In genomic region chr9:34332370-34332964, GRCh38 we compare ENCODE assay signal across 8 cellular contexts. TPM values are rescaled to one million over a fixed set of nuclear protein-coding genes. Genes with fewer than 3 reads are reported as not detected.
DNase-seq lines count a peak whose midpoint lies in the region; ATAC-seq and TF ChIP-seq lines count a peak whose summit lies in the region.

No MANE protein-coding gene starts in this region.

- DNase-seq in AML-193 (lab: John Stamatoyannopoulos, UW) (peak; percentile 18 to 23), GM10266 (ENCODE audit: extremely low spot score) (no peak), NCI-H748 treated with DMSO at 0.1 percent for 48 hours (lab: John Stamatoyannopoulos, UW) (peak; percentile 30), dermis blood vessel endothelial cell (peak; percentile 81)
- DNase-seq in naive thymus-derived CD4-positive, alpha-beta T cell = peak in 7 of 9 donors; percentile 4 to 47 (median 31)

- no peaks in the 10 kb centered on the region for H3K9me3 ChIP-seq in naive thymus-derived CD4-positive, alpha-beta T cell (ENCODE audit: control insufficient read depth in 2 of 3, low read length in 3 of 3)

- peaks cover 14 to 47% (median 33%) of the 10 kb centered on the region in 7 donors for H3K4me1 Mint-ChIP-seq in naive thymus-derived CD4-positive, alpha-beta T cell

- no peak overlapping the region for H3K4me3 ChIP-seq in naive thymus-derived CD4-positive, alpha-beta T cell (ENCODE audit: low read length)

- CTCF ChIA-PET in naive thymus-derived CD4-positive, alpha-beta T cell (lab: Charles Lee) = interaction anchor here (0.5 to 4.1 kb wide), 10 partner anchors 41 to 877 kb away, joined by 3 to 39 read pairs (median 4); partner anchors contain the start of genes DCAF12 and MYORG

- TF ChIP-seq CTCF in GM10266 (IDR thresholded peaks at IDR 0.05; ENCODE audit: control insufficient read depth, insufficient read depth, low read depth, missing control alignments) = peak; percentile 52

- H3K27ac Mint-ChIP-seq in naive thymus-derived CD4-positive, alpha-beta T cell = peak overlapping the region in 7 of 9 donors; percentile 10 to 59 (median 21)

- H3K4me3 Mint-ChIP-seq in naive thymus-derived CD4-positive, alpha-beta T cell = peak overlapping the region in 7 of 10 donors; percentile 10 to 64 (median 28)

- no peaks in the 10 kb centered on the region for H3K27me3 ChIP-seq in naive thymus-derived CD4-positive, alpha-beta T cell (ENCODE audit: control insufficient read depth in 2 of 2, insufficient read depth in 2 of 2, low read length in 2 of 2)

- intact Hi-C loops in naive thymus-derived CD4-positive, alpha-beta T cell (cut with micrococcal nuclease) = loop anchor here (1.0 to 5.0 kb wide), 4 partner anchors 47 to 260 kb away; no protein-coding TSS in a partner anchor

- ATAC-seq in naive thymus-derived CD4-positive, alpha-beta T cell = no peak
- ATAC-seq in GM18520 (IDR thresholded peaks at IDR 0.05; ENCODE audit: unreplicated experiment) (no peak), HG03520 (IDR thresholded peaks at IDR 0.05; ENCODE audit: unreplicated experiment) (no peak), GM18868 (IDR thresholded peaks at IDR 0.05; ENCODE audit: unreplicated experiment) (no peak)

- H3K27ac ChIP-seq in naive thymus-derived CD4-positive, alpha-beta T cell (ENCODE audit: low read depth, low read length) = no peak overlapping the region

- H3K36me3 Mint-ChIP-seq in naive thymus-derived CD4-positive, alpha-beta T cell = peaks cover 0 to 5% (median 0%) of the 10 kb centered on the region in 5 donors

- POLR2A ChIA-PET in naive thymus-derived CD4-positive, alpha-beta T cell (lab: Charles Lee) = interaction anchor here (0.6 to 7.8 kb wide), 4 partner anchors 46 to 1314 kb away, joined by 3 to 62 read pairs (median 3); partner anchors contain the start of gene MYORG

- no peaks in the 10 kb centered on the region for H3K27me3 Mint-ChIP-seq in naive thymus-derived CD4-positive, alpha-beta T cell

- H3K4me1 ChIP-seq in naive thymus-derived CD4-positive, alpha-beta T cell (ENCODE audit: control insufficient read depth in 2 of 2, insufficient read depth in 2 of 2, low read length in 2 of 2) = peaks cover 3 to 8% of the 10 kb centered on the region in 2 donors

- peaks cover 0 to 5% (median 0%) of the 10 kb centered on the region in 3 experiments for H3K36me3 ChIP-seq in naive thymus-derived CD4-positive, alpha-beta T cell (ENCODE audit: control insufficient read depth in 2 of 3, insufficient read depth in 3 of 3, low read length in 3 of 3)

- no peaks in the 10 kb centered on the region for H3K9me3 Mint-ChIP-seq in naive thymus-derived CD4-positive, alpha-beta T cell

RNA-seq across cellular contexts. Expression of gene NUDT2, which starts 3.1 kb away (rescaled TPM):
- 24.7 and 61.9 TPM in 2 replicates for total RNA-seq in dermis blood vessel endothelial cell
- total RNA-seq in naive thymus-derived CD4-positive, alpha-beta T cell = 10 to 100 TPM in 4 of 5 experiments, 1 to 10 TPM in 1; 7.5 to 30.0 (median 22.7) TPM
- 10 to 100 TPM; 27.7 to 63.3 TPM for polyA plus RNA-seq in naive thymus-derived CD4-positive, alpha-beta T cell

RNA-seq across cellular contexts. Expression of gene KIF24, which starts 3.4 kb away (rescaled TPM):
- 1.0 and 5.6 TPM in 2 replicates for total RNA-seq in dermis blood vessel endothelial cell
- 1 to 10 TPM in 1 of 5 experiments, under 1 TPM in 4; 0.11 to 6.0 (median 0.35) TPM for total RNA-seq in naive thymus-derived CD4-positive, alpha-beta T cell
- under 1 TPM; 0.19 to 0.23 TPM for polyA plus RNA-seq in naive thymus-derived CD4-positive, alpha-beta T cell

RNA-seq across cellular contexts. Expression of gene MYORG, which starts 44.2 kb away (rescaled TPM):
- 4.9 and 8.0 TPM in 2 replicates for total RNA-seq in dermis blood vessel endothelial cell
- total RNA-seq in naive thymus-derived CD4-positive, alpha-beta T cell = 1 to 10 TPM in 2 of 5 experiments, under 1 TPM in 3; 0.60 to 1.9 (median 0.78) TPM
- polyA plus RNA-seq in naive thymus-derived CD4-positive, alpha-beta T cell = 1 to 10 TPM in 1 of 2 donors, under 1 TPM in 1; 0.28 to 1.4 TPM
